9 cellular contexts compared by ENCODE assay signal in the genomic region with DNA sequence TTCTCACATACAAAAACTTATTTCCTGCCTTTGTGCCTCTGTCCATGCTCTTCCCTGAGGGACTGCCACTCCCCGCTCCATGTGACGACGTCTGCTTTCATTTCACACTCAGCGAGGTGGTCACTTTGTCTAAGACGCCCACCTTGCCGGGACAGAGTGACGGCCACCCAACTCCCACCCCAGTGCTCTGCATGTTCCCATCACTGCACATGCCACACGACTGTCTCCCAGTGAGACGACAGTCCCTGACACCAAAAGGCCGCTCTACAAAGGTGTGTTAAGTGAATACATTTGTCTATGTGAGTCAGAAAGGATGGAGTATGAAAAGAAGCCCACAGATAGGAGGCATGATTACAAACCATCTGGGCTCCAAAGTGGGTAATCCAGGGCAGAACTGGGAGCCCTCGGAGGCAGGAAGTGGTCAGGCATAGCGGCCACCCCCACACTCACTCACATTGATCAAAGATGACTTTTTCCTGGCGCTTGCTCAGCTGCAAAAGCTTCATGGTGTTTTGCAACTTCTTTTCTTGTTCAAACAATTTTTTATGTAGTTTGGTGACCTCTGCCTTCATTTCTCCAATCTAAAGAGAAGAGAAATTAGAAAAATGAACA.
DNase-seq lines count a peak whose midpoint lies in the region; ATAC-seq, FAIRE-seq and TF ChIP-seq lines count a peak whose summit lies in the region.
"Had no signal": no experiment of that assay in that cellular context is flagged by ENCODE, and none has a peak within 500 bp of the region (broad histone marks: within the 10 kb centered on the region; RNA-seq: fewer than 3 reads in every experiment).

No MANE protein-coding gene starts in this region.

- H4K20me1 ChIP-seq in H9 (ENCODE audit: control insufficient read depth, insufficient read depth, insufficient read length): peaks cover 2% of the 10 kb centered on the region

- DNase-seq in H9 (no peak), T-helper 17 cell (no peak), epithelial cell of esophagus (ENCODE audit: low read depth) (peak; percentile 81), WERI-Rb-1 (no peak), GM19239 (ENCODE audit: insufficient read length, low spot score) (no peak)
- DNase-seq in stimulated activated CD4-positive, alpha-beta T cell treated with anti-CD3 and anti-CD28 coated beads, Interleukin-2, amount 100 ng/mL, for 48 hours: peak; percentile 41 to 46
- DNase-seq: testis had no signal

- no CpG with 5 or more reads among the region's 13 CpGs for WGBS in H9 (ENCODE audit: extremely low coverage, insufficient read length, low lambda C conversion rate)

- no peak overlapping the region for H3K18ac ChIP-seq in H9 (ENCODE audit: insufficient read length, low read depth, low read length)

- H3K4me3 Mint-ChIP-seq in H9 (no peak overlapping the region), T-helper 17 cell (no peak overlapping the region)

- no peak overlapping the region for H2BK15ac ChIP-seq in H9 (ENCODE audit: low read depth, low read length)

- H3K4me1 ChIP-seq in H9 (ENCODE audit: insufficient read depth, low read length): no peaks in the 10 kb centered on the region
- H3K4me1 ChIP-seq: testis had no signal

- no peak overlapping the region for H2BK20ac ChIP-seq in H9 (ENCODE audit: low read depth, low read length, poor library complexity, severe bottlenecking)

- TF ChIP-seq CTCF in H9 (conservative IDR thresholded peaks at IDR 0.05): no peak
- no peak for TF ChIP-seq CTCF in epithelial cell of esophagus (IDR thresholded peaks at IDR 0.05; ENCODE audit: insufficient read depth, low read depth, low read length, missing control alignments)
- TF ChIP-seq CTCF in WERI-Rb-1 (IDR thresholded peaks at IDR 0.05; ENCODE audit: low read depth, low read length): no peak

- H3K27me3 ChIP-seq in H9 (ENCODE audit: insufficient read depth, low read length) (no peaks in the 10 kb centered on the region), WERI-Rb-1 (ENCODE audit: insufficient read depth, low read depth, severe bottlenecking) (no peaks in the 10 kb centered on the region)
- H3K27me3 ChIP-seq: testis had no signal

- H4K5ac ChIP-seq in H9 (ENCODE audit: insufficient read length, low read depth, low read length): no peak overlapping the region

- no peaks in the 10 kb centered on the region for H3K9me3 Mint-ChIP-seq in H9

- H3K14ac ChIP-seq in H9 (ENCODE audit: insufficient read depth, low read length): no peak overlapping the region

- ATAC-seq in T-helper 17 cell: peak; percentile 57
- ATAC-seq in GM21515 (IDR thresholded peaks at IDR 0.05; ENCODE audit: unreplicated experiment): no peak
- no peak for ATAC-seq in GM18907 (IDR thresholded peaks at IDR 0.05; ENCODE audit: unreplicated experiment)

- no peaks in the 10 kb centered on the region for H3K23me2 ChIP-seq in H9 (ENCODE audit: insufficient read length, low read depth, low read length, poor library complexity, severe bottlenecking)

- H4K8ac ChIP-seq in H9 (replicated peaks; ENCODE audit: insufficient read length, low read depth, low read length): no peak overlapping the region

- H3K36me3 Mint-ChIP-seq in H9 (ENCODE audit: insufficient read depth in 1 of 3, low read depth in 3 of 3): peaks cover 40 to 81% (median 66%) of the 10 kb centered on the region in 3 experiments; a peak in 6 of 7 replicates
- H3K36me3 Mint-ChIP-seq in T-helper 17 cell (ENCODE audit: low read depth): peaks cover 14% of the 10 kb centered on the region

- H4K91ac ChIP-seq in H9 (ENCODE audit: insufficient read length, low read depth, low read length): no peak overlapping the region

- H2BK5ac ChIP-seq in H9 (ENCODE audit: insufficient read length, low read length): no peak overlapping the region

- no peaks in the 10 kb centered on the region for H3K9me3 ChIP-seq in H9 (ENCODE audit: control insufficient read depth, low read depth, low read length)
- no peaks in the 10 kb centered on the region for H3K9me3 ChIP-seq in T-helper 17 cell (ENCODE audit: control insufficient read depth, low read length, poor library complexity, severe bottlenecking)
- H3K9me3 ChIP-seq in WERI-Rb-1 (ENCODE audit: severe bottlenecking): no peaks in the 10 kb centered on the region
- H3K9me3 ChIP-seq: testis had no signal

- H2BK120ac ChIP-seq in H9 (ENCODE audit: low read depth, low read length, poor library complexity, severe bottlenecking): no peak overlapping the region

- no peaks in the 10 kb centered on the region for H3K4me1 Mint-ChIP-seq in H9
- H3K4me1 Mint-ChIP-seq in T-helper 17 cell: peaks cover 17% of the 10 kb centered on the region

- no peaks in the 10 kb centered on the region for H3K79me1 ChIP-seq in H9 (ENCODE audit: insufficient read depth, low read depth, low read length, poor library complexity, severe bottlenecking)

- H2AFZ ChIP-seq in H9 (ENCODE audit: low read length): no peak overlapping the region

- H3K4me3 ChIP-seq in epithelial cell of esophagus (ENCODE audit: low read length): no peak overlapping the region
- no peak overlapping the region for H3K4me3 ChIP-seq in WERI-Rb-1 (ENCODE audit: low read depth, low read length)
- H3K4me3 ChIP-seq: testis had no signal

- no peak overlapping the region for H2AK5ac ChIP-seq in H9 (ENCODE audit: insufficient read length, low read length)

- FAIRE-seq in GM19239 (lab: Jason Lieb, UNC): no peak

- H2BK12ac ChIP-seq in H9 (ENCODE audit: insufficient read length, low read depth, low read length): no peak overlapping the region

- H3K36me3 ChIP-seq in WERI-Rb-1: peaks cover 97% of the 10 kb centered on the region

- H3K9ac ChIP-seq in H9 (ENCODE audit: extremely low read depth, insufficient read length, low read length): no peak overlapping the region

- H3T11ph ChIP-seq in H9 (ENCODE audit: low read length): no peak overlapping the region

- H3K27me3 Mint-ChIP-seq in H9 (ENCODE audit: low read depth) (no peaks in the 10 kb centered on the region), T-helper 17 cell (no peaks in the 10 kb centered on the region)

- H3K56ac ChIP-seq in H9 (ENCODE audit: insufficient read length, low read depth, low read length): no peak overlapping the region

- H3K4ac ChIP-seq in H9 (ENCODE audit: low read depth, low read length): no peak overlapping the region

- H3K27ac Mint-ChIP-seq in H9 (peak overlapping the region; percentile 24 to 81 (median 42); a peak in 3 of 7 replicates), T-helper 17 cell (peak overlapping the region; percentile 89)

- H3K4me2 ChIP-seq in H9 (ENCODE audit: insufficient read depth, insufficient read length, low read length): no peak overlapping the region

- H3K27ac ChIP-seq in H9 (ENCODE audit: insufficient read length, low read depth, low read length) (no peak overlapping the region), WERI-Rb-1 (no peak overlapping the region)
- H3K27ac ChIP-seq: testis had no signal

- no peak overlapping the region for H3K23ac ChIP-seq in H9 (ENCODE audit: insufficient read length, low read depth, low read length)

- H3K79me2 ChIP-seq in H9 (ENCODE audit: insufficient read depth, low read length): no peaks in the 10 kb centered on the region

Comparison
In these comparisons a context has a peak if more than half of its experiments do, and no peak if none do; other contexts are left out.
1. DNase-seq: peak in epithelial cell of esophagus (single experiment) and stimulated activated CD4-positive, alpha-beta T cell treated with anti-CD3 and anti-CD28 coated beads, Interleukin-2, amount 100 ng/mL, for 48 hours (2 of 2); none in H9 (single experiment), T-helper 17 cell (0 of 3), WERI-Rb-1 (single experiment) and GM19239 (single experiment).